In genomic region chr20:3766381-3766780, GRCh38 we compare ENCODE assay signal across 10 cellular contexts. TPM values are rescaled to one million over a fixed set of nuclear protein-coding genes. Genes with fewer than 3 reads are reported as not detected.
DNase-seq lines count a peak whose midpoint lies in the region; ATAC-seq, FAIRE-seq and TF ChIP-seq lines count a peak whose summit lies in the region.
"Had no signal": no experiment of that assay in that cellular context is flagged by ENCODE, and none has a peak within 500 bp of the region (broad histone marks: within the 10 kb centered on the region; RNA-seq: fewer than 3 reads in every experiment).

No MANE protein-coding gene starts in this region.

- H3K27me3 Mint-ChIP-seq in progenitor cell of endocrine pancreas = peaks cover 15% of the 10 kb centered on the region

- no peaks in the 10 kb centered on the region for H3K36me3 Mint-ChIP-seq in progenitor cell of endocrine pancreas (ENCODE audit: insufficient read depth)

- FAIRE-seq in GM12891 (lab: Jason Lieb, UNC) (no peak), GM12892 (lab: Jason Lieb, UNC) (no peak)
- FAIRE-seq: TTC549 had no signal

- H3K4me1 Mint-ChIP-seq in progenitor cell of endocrine pancreas (ENCODE audit: low read depth) = peaks cover 8% of the 10 kb centered on the region

- intact Hi-C loops in esophagus squamous epithelium (cut with DNase I) = no loop called here

- H3K4me3 ChIP-seq in GM06990 (replicated peaks; ENCODE audit: low read depth, low read length) (peak overlapping the region; percentile 85), RWPE2 (ENCODE audit: severe bottlenecking) (peak overlapping the region; percentile 65), esophagus squamous epithelium (peak overlapping the region; percentile 52 to 75 (median 68))

- H3K4me1 ChIP-seq in RWPE2 (ENCODE audit: insufficient read depth, poor library complexity, severe bottlenecking) (peaks cover 5% of the 10 kb centered on the region), esophagus squamous epithelium (peaks cover 21 to 69% (median 53%) of the 10 kb centered on the region in 3 donors)

- H3K27ac ChIP-seq in RWPE2 (ENCODE audit: poor library complexity, severe bottlenecking) = peak overlapping the region; percentile 19
- H3K27ac ChIP-seq in esophagus squamous epithelium = peak overlapping the region in 3 of 4 donors; percentile 54 to 96 (median 93)

- H3K27me3 ChIP-seq in GM06990 (replicated peaks; ENCODE audit: control insufficient read depth, insufficient read depth, low read length) = no peaks in the 10 kb centered on the region
- no peaks in the 10 kb centered on the region for H3K27me3 ChIP-seq in RWPE2 (ENCODE audit: insufficient read depth, poor library complexity, severe bottlenecking)
- H3K27me3 ChIP-seq in esophagus squamous epithelium = no peaks in the 10 kb centered on the region

- peak overlapping the region; percentile 64 for H3K4me3 Mint-ChIP-seq in progenitor cell of endocrine pancreas (ENCODE audit: low read depth)

- H3K9me3 ChIP-seq in RWPE2 (ENCODE audit: severe bottlenecking) (no peaks in the 10 kb centered on the region), esophagus squamous epithelium (no peaks in the 10 kb centered on the region)

- H3K36me3 ChIP-seq in GM06990 (ENCODE audit: control insufficient read depth, insufficient read depth, low read length) (no peaks in the 10 kb centered on the region; the same call in none of the 2 replicates), RWPE2 (ENCODE audit: low read depth) (0 out of 2 replicates have a peak, but pooled peaks cover 3% of the 10 kb centered on the region), esophagus squamous epithelium (no peaks in the 10 kb centered on the region)

- no peak for DNase-seq in GM06990 (ENCODE audit: extremely low read depth, insufficient read length)
- DNase-seq in RWPE2 (ENCODE audit: low spot score) = no peak
- no peak for DNase-seq in esophagus squamous epithelium (lab: John Stamatoyannopoulos, UW)
- DNase-seq in progenitor cell of endocrine pancreas (ENCODE audit: low spot score, unreplicated experiment) = no peak
- no peak for DNase-seq in GM10266 (ENCODE audit: extremely low spot score)
- DNase-seq in NCI-H2227 treated with DMSO at 0.1 percent for 48 hours (lab: John Stamatoyannopoulos, UW) = no peak
- no peak for DNase-seq in GM12891 (ENCODE audit: insufficient read length, low spot score)
- DNase-seq in GM12892 (ENCODE audit: insufficient read length) = no peak

- 80% methylated on average over 1 of the region's 1 CpG; no CpG with 5 or more reads in 1 of the 2 donors for WGBS in esophagus squamous epithelium, 2 donors

- no peak overlapping the region for H3K27ac Mint-ChIP-seq in progenitor cell of endocrine pancreas

- no peak for TF ChIP-seq POLR2A in esophagus squamous epithelium (IDR thresholded peaks at IDR 0.05)
- no peak for TF ChIP-seq POLR2A in GM12891 (IDR thresholded peaks at IDR 0.05; ENCODE audit: low read depth, low read length)
- no peak for TF ChIP-seq POLR2A in GM12892 (IDR thresholded peaks at IDR 0.05; ENCODE audit: low read depth, low read length)

- H3K9me3 Mint-ChIP-seq in progenitor cell of endocrine pancreas (ENCODE audit: low read depth) = no peaks in the 10 kb centered on the region

- no peak for ATAC-seq in RWPE2 (ENCODE audit: low read depth)

- TF ChIP-seq CTCF in GM06990 (IDR thresholded peaks at IDR 0.05; ENCODE audit: insufficient read depth, low read length, poor library complexity, severe bottlenecking) (no peak), RWPE2 (IDR thresholded peaks at IDR 0.05; ENCODE audit: poor library complexity, severe bottlenecking) (no peak), esophagus squamous epithelium (IDR thresholded peaks at IDR 0.05) (no peak), progenitor cell of endocrine pancreas (IDR thresholded peaks at IDR 0.05; ENCODE audit: unreplicated experiment) (no peak), GM10266 (IDR thresholded peaks at IDR 0.05; ENCODE audit: control insufficient read depth, insufficient read depth, low read depth, missing control alignments) (no peak)

TF ChIP-seq in GM12891, 5 proteins besides CTCF, POLR2A, EP300 and RAD21:
- TF ChIP-seq PAX5 (IDR thresholded peaks at IDR 0.05; ENCODE audit: insufficient read depth, low read length, severe bottlenecking) (no peak), SPI1 (IDR thresholded peaks at IDR 0.05; ENCODE audit: low read depth, low read length) (no peak), TAF1 (IDR thresholded peaks at IDR 0.05; ENCODE audit: low read depth, low read length) (no peak), POU2F2 (IDR thresholded peaks at IDR 0.05; ENCODE audit: low read depth, low read length) (no peak), POLR2AphosphoS5 (IDR thresholded peaks at IDR 0.05; ENCODE audit: low read depth, low read length) (no peak)

RNA-seq across cellular contexts. Expression of gene ADISSP, which starts 1.2 kb away (rescaled TPM):
- 10 to 100 TPM; 13.5 to 24.7 (median 19.8) TPM for total RNA-seq in esophagus squamous epithelium
- total RNA-seq in progenitor cell of endocrine pancreas = 18.9 and 20.2 TPM in 2 replicates
- polyA plus RNA-seq in GM12891 (2012; ENCODE audit: low read depth, missing spikeins) = 22.8 TPM
- polyA plus RNA-seq in GM12892 (2012; ENCODE audit: missing spikeins) = 18.2 TPM

RNA-seq across cellular contexts. Expression of gene SPEF1, which starts 14.9 kb away (rescaled TPM):
- total RNA-seq in esophagus squamous epithelium = under 1 TPM in 1 of 4 donors, not detected in 3; 0.19 TPM
- total RNA-seq in progenitor cell of endocrine pancreas = 1.7 and 1.9 TPM in 2 replicates
- polyA plus RNA-seq in GM12891 (2012; ENCODE audit: low read depth, missing spikeins) = 0.05 TPM
- not detected for polyA plus RNA-seq in GM12892 (2012; ENCODE audit: missing spikeins)
- total RNA-seq: glomerular endothelial cell had no signal

RNA-seq across cellular contexts. Expression of gene CENPB, which starts 20.2 kb away (rescaled TPM):
- total RNA-seq in esophagus squamous epithelium (10 to 100 TPM; 38.8 to 81.4 (median 67.1) TPM), progenitor cell of endocrine pancreas (49.6 and 53.8 TPM in 2 replicates)
- polyA plus RNA-seq in GM12891 (2012; ENCODE audit: low read depth, missing spikeins) = 26.5 TPM
- 10.4 TPM for polyA plus RNA-seq in GM12892 (2012; ENCODE audit: missing spikeins)

RNA-seq across cellular contexts. Expression of gene CDC25B, which starts 29.7 kb away (rescaled TPM):
- total RNA-seq in esophagus squamous epithelium (10 to 100 TPM; 15.6 to 26.2 (median 18.1) TPM), progenitor cell of endocrine pancreas (36.7 and 37.6 TPM in 2 replicates)
- polyA plus RNA-seq in GM12891 (2012; ENCODE audit: low read depth, missing spikeins) = 20.1 TPM
- 13.1 TPM for polyA plus RNA-seq in GM12892 (2012; ENCODE audit: missing spikeins)

RNA-seq across cellular contexts. Expression of gene HSPA12B, which starts 33.9 kb away (rescaled TPM):
- total RNA-seq in esophagus squamous epithelium (1 to 10 TPM in 2 of 4 donors, under 1 TPM in 2; 0.64 to 4.6 (median 1.8) TPM), progenitor cell of endocrine pancreas (not detected in 2 replicates)
- 0.12 TPM for polyA plus RNA-seq in GM12891 (2012; ENCODE audit: low read depth, missing spikeins)
- polyA plus RNA-seq in GM12892 (2012; ENCODE audit: missing spikeins) = 0.11 TPM
